1 cellular context compared by ENCODE assay signal in genomic region chr4:150235317-150235716, GRCh38.
TF ChIP-seq lines count a peak whose summit lies in the region.

No MANE protein-coding gene starts in this region.

TF ChIP-seq in SK-N-SH, 30 proteins besides CTCF, POLR2A, EP300 and RAD21 (continued from another document):
- TF ChIP-seq USF1 (IDR thresholded peaks at IDR 0.05; ENCODE audit: borderline replicate concordance, low read depth): no peak
- no peak for TF ChIP-seq MEF2A (IDR thresholded peaks at IDR 0.05; ENCODE audit: borderline replicate concordance, low read depth)
- no peak for TF ChIP-seq RFX5 (IDR thresholded peaks at IDR 0.05; ENCODE audit: low read length)
- TF ChIP-seq GABPA (IDR thresholded peaks at IDR 0.05; ENCODE audit: low read depth): no peak
- TF ChIP-seq NFIC (IDR thresholded peaks at IDR 0.05; ENCODE audit: borderline replicate concordance): no peak
- no peak for TF ChIP-seq ZBTB33 (IDR thresholded peaks at IDR 0.05; ENCODE audit: borderline replicate concordance, low read depth)
- TF ChIP-seq MAX (IDR thresholded peaks at IDR 0.05; ENCODE audit: low read depth): no peak
- TF ChIP-seq SMC3 (IDR thresholded peaks at IDR 0.05; ENCODE audit: low read depth, low read length): no peak
- no peak for TF ChIP-seq CHD2 (IDR thresholded peaks at IDR 0.05; ENCODE audit: low read length, partially characterized antibody)
- no peak for TF ChIP-seq YY1 (IDR thresholded peaks at IDR 0.05; ENCODE audit: low read depth)
- TF ChIP-seq TEAD4 (IDR thresholded peaks at IDR 0.05; ENCODE audit: borderline replicate concordance, insufficient read depth): no peak
- no peak for TF ChIP-seq RCOR1 (IDR thresholded peaks at IDR 0.05; ENCODE audit: low read length)
TF ChIP-seq in SK-N-SH: peak in this region for 0.
